29 cellular contexts compared by ENCODE assay signal in the genomic region with DNA sequence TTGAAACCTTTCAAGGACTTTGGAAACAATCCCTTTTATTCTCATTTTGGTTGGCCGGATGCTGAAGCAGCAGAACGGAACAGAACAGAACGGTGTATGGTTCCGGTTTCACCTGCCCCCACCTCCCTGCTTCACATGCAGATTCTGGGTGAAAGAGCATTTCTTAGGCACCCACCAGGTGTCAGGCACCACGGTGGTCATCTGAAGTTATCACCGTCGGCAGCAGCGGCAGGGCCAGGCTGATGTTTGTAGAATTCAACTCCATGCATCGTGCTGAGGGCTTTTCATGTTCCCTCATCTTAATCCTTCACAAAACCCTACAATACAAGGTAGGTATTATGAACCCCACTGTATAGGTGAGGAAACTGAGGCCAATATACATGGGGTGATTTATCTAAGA. TPM values are rescaled to one million over a fixed set of nuclear protein-coding genes. Genes with fewer than 3 reads are reported as not detected.
"Had no signal": no experiment of that assay in that cellular context is flagged by ENCODE, and none has a peak within 500 bp of the region (broad histone marks: within the 10 kb centered on the region; RNA-seq: fewer than 3 reads in every experiment).

No MANE protein-coding gene starts in this region.

- H3K27ac ChIP-seq: coronary artery, esophagus muscularis mucosa, foreskin keratinocyte, gastroesophageal sphincter, heart left ventricle, hepatocyte, ovary, right lobe of liver, stomach, thyroid gland had no signal

- H3K79me2 ChIP-seq: hepatocyte had no signal

- H3K27me3 ChIP-seq: ovary, right lobe of liver, thyroid gland had no signal

- H3K9me3 ChIP-seq: esophagus muscularis mucosa, gastroesophageal sphincter, heart left ventricle, ovary, right lobe of liver, thyroid gland had no signal

- H3K4me2 ChIP-seq: hepatocyte had no signal

- DNase-seq: dermis blood vessel endothelial cell; effector memory CD4-positive, alpha-beta T cell; foreskin keratinocyte; heart left ventricle; natural killer cell; occipital lobe; ovary; retina; small intestine; stimulated activated CD4-positive, alpha-beta T cell treated with anti-CD3 and anti-CD28 coated beads, Interleukin-15, amount 100 ng/mL, for 24 hours; stimulated activated CD4-positive, alpha-beta T cell treated with anti-CD3 and anti-CD28 coated beads, Interleukin-2, amount 100 ng/mL, for 48 hours; stimulated activated naive CD4-positive, alpha-beta T cell; stomach; thyroid gland; trophoblast cell had no signal

- H3K4me1 Mint-ChIP-seq: memory B cell, natural killer cell had no signal

- H3K27ac Mint-ChIP-seq: memory B cell, natural killer cell had no signal

- FAIRE-seq: endothelial cell of umbilical vein, keratinocyte, small intestine had no signal

- H3K4me1 ChIP-seq: esophagus muscularis mucosa, foreskin keratinocyte, gastroesophageal sphincter, heart left ventricle, right lobe of liver, stomach, thyroid gland had no signal

- H2AFZ ChIP-seq: hepatocyte had no signal

- ATAC-seq: foreskin keratinocyte, gastroesophageal sphincter, heart left ventricle, left lobe of liver, natural killer cell, right lobe of liver had no signal

- H3K4me3 ChIP-seq: coronary artery, esophagus muscularis mucosa, gastroesophageal sphincter, heart left ventricle, hepatocyte, lung, ovary, right lobe of liver, stomach, thyroid gland had no signal

- H3K36me3 ChIP-seq: esophagus muscularis mucosa, gastroesophageal sphincter, heart left ventricle, ovary, right lobe of liver, stomach, thyroid gland had no signal

- H3K9me3 Mint-ChIP-seq: memory B cell, natural killer cell had no signal

- H3K4me3 Mint-ChIP-seq: memory B cell, natural killer cell had no signal

- H3K36me3 Mint-ChIP-seq: memory B cell, natural killer cell had no signal

RNA-seq across cellular contexts. Expression of a gene that starts 13.6 kb away (rescaled TPM):
- total RNA-seq: dermis blood vessel endothelial cell, endothelial cell of umbilical vein, left lobe of liver, liver, mononuclear cell, natural killer cell, pulmonary artery endothelial cell, right lobe of liver had no signal
- polyA plus RNA-seq: endothelial cell of umbilical vein, fibroblast of lung, keratinocyte, liver had no signal
